In the genomic region with DNA sequence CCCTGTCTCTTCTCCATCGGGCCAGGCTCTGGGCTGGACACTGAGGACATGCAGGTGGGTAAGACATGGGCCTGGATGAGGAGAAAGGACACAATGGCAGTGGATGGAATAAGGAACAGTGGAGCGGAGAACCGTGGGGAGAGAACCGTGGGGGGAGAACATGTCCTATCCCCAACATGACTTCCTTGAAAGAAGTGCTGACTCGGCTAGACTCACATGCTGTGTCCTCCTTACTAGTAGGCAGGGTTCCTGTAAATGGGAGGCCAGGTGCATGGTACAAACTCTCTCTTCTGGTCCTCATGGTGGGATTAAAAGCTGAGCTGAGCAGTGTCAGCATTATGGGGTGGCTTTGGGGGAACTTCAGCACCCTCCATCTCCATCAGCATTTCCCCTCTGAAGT, we compare ENCODE assay signal across 32 cellular contexts.
"Had no signal": no experiment of that assay in that cellular context is flagged by ENCODE, and none has a peak within 500 bp of the region (broad histone marks: within the 10 kb centered on the region; RNA-seq: fewer than 3 reads in every experiment).

No MANE protein-coding gene starts in this region.

- H3K36me3 Mint-ChIP-seq: activated CD4-positive, alpha-beta memory T cell treated with anti-CD3 and anti-CD28 coated beads for 36 hours; activated CD8-positive, alpha-beta memory T cell treated with anti-CD3 and anti-CD28 coated beads, Interleukin-2, amount 10 ng/mL, durations not matched to agents 7 days and 5 days; activated naive CD4-positive, alpha-beta T cell treated with anti-CD3 and anti-CD28 coated beads, Interleukin-2, amount 50 U/mL, for 24 hours; activated naive CD8-positive, alpha-beta T cell treated with anti-CD3 and anti-CD28 coated beads for 36 hours had no signal

- FAIRE-seq: endometrium, endothelial cell of umbilical vein had no signal

- H3K9me3 ChIP-seq: adrenal gland, body of pancreas, colonic mucosa, esophagus squamous epithelium, gastroesophageal sphincter had no signal

- H3K4me1 ChIP-seq: adrenal gland, colonic mucosa, esophagus squamous epithelium, gastroesophageal sphincter, heart right ventricle had no signal

- H3K27ac Mint-ChIP-seq: activated CD4-positive, alpha-beta memory T cell treated with anti-CD3 and anti-CD28 coated beads for 36 hours; activated CD4-positive, alpha-beta T cell treated with anti-CD3 and anti-CD28 coated beads for 36 hours; activated CD4-positive, alpha-beta T cell treated with anti-CD3 and anti-CD28 coated beads, Interleukin-2, amount 10 ng/mL, durations not matched to agents 24 days and 14 days; activated CD8-positive, alpha-beta memory T cell treated with anti-CD3 and anti-CD28 coated beads, Interleukin-2, amount 10 ng/mL, durations not matched to agents 7 days and 5 days; activated CD8-positive, alpha-beta T cell treated with anti-CD3 and anti-CD28 coated beads, Interleukin-2, amount 10 ng/mL, durations not matched to agents 7 days and 5 days; activated naive CD4-positive, alpha-beta T cell treated with anti-CD3 and anti-CD28 coated beads, Interleukin-2, amount 50 U/mL, for 24 hours; activated naive CD8-positive, alpha-beta T cell treated with anti-CD3 and anti-CD28 coated beads for 36 hours; activated naive CD8-positive, alpha-beta T cell treated with anti-CD3 and anti-CD28 coated beads, Interleukin-2, amount 50 U/mL, for 24 hours; activated T-helper 1 cell treated with anti-CD3 and anti-CD28 coated beads, Interleukin-12 subunit alpha, Interleukin-12 subunit beta, Interleukin-2, Interleukin-4 antibody, amounts not matched to agents 30 ng/mL and 10 ng/mL and 1 ng/mL, durations not matched to agents 14 hours and 24 hours and 36 hours; activated T-helper 2 cell treated with anti-CD3 and anti-CD28 coated beads, Interferon-gamma antibody, Interleukin-2, Interleukin-4, amounts not matched to agents 10 μg/mL and 5 μg/mL and 100 μg/mL, durations not matched to agents 14 hours and 24 hours and 36 hours had no signal

- ATAC-seq: activated CD4-positive, alpha-beta T cell treated with anti-CD3 and anti-CD28 coated beads for 36 hours; activated CD8-positive, alpha-beta memory T cell treated with anti-CD3 and anti-CD28 coated beads, Interleukin-2, amount 10 ng/mL, durations not matched to agents 7 days and 5 days; activated CD8-positive, alpha-beta T cell treated with anti-CD3 and anti-CD28 coated beads, Interleukin-2, amount 10 ng/mL, durations not matched to agents 7 days and 5 days; activated naive CD8-positive, alpha-beta T cell treated with anti-CD3 and anti-CD28 coated beads, Interleukin-2, amount 50 U/mL, for 24 hours; body of pancreas; gastroesophageal sphincter; heart right ventricle had no signal

- H3K27me3 Mint-ChIP-seq: activated CD4-positive, alpha-beta T cell treated with anti-CD3 and anti-CD28 coated beads for 36 hours; activated naive CD8-positive, alpha-beta T cell treated with anti-CD3 and anti-CD28 coated beads, Interleukin-2, amount 50 U/mL, for 24 hours had no signal

- H3K4me1 Mint-ChIP-seq: activated CD8-positive, alpha-beta memory T cell treated with anti-CD3 and anti-CD28 coated beads, Interleukin-2, amount 10 ng/mL, durations not matched to agents 7 days and 5 days had no signal

- DNase-seq: activated CD4-positive, alpha-beta memory T cell treated with anti-CD3 and anti-CD28 coated beads for 36 hours; activated CD4-positive, alpha-beta T cell treated with anti-CD3 and anti-CD28 coated beads for 36 hours; activated CD4-positive, alpha-beta T cell treated with anti-CD3 and anti-CD28 coated beads, Interleukin-2, amount 10 ng/mL, durations not matched to agents 24 days and 14 days; activated CD4-positive, CD25-positive, alpha-beta regulatory T cell; activated CD4-positive, CD25-positive, alpha-beta regulatory T cell treated with anti-CD3 and anti-CD28 coated beads, Interleukin-2, amount 50 U/mL, for 72 hours; activated CD8-positive, alpha-beta memory T cell treated with anti-CD3 and anti-CD28 coated beads, Interleukin-2, amount 10 ng/mL, durations not matched to agents 7 days and 5 days; activated CD8-positive, alpha-beta memory T cell treated with anti-CD3 and anti-CD28 coated beads, Interleukin-2, amount 50 U/mL, for 4 hours; activated CD8-positive, alpha-beta T cell treated with anti-CD3 and anti-CD28 coated beads, Interleukin-2, amount 10 ng/mL, durations not matched to agents 7 days and 5 days; activated gamma-delta T cell treated with Interleukin-2 at 50 U/mL for 16 hours; activated naive CD4-positive, alpha-beta T cell treated with Interleukin-2 at 50 U/mL for 16 hours; activated naive CD8-positive, alpha-beta T cell treated with anti-CD3 and anti-CD28 coated beads for 36 hours; activated naive CD8-positive, alpha-beta T cell treated with anti-CD3 and anti-CD28 coated beads, Interleukin-2, amount 50 U/mL, for 24 hours; activated T-cell treated with anti-CD3 and anti-CD28 coated beads, Interleukin-2, amount 50 U/mL, for 1 hour; activated T-cell treated with anti-CD3 and anti-CD28 coated beads, Interleukin-2, amount 50 U/mL, for 48 hours; adrenal gland; amygdala; aorta; body of pancreas; caudate nucleus; colonic mucosa; effector CD8-positive, alpha-beta T cell; esophagus squamous epithelium; foreskin melanocyte; heart right ventricle; T-helper 2 cell had no signal

- H3K27ac ChIP-seq: adrenal gland, body of pancreas, colonic mucosa, epithelial cell of prostate, esophagus squamous epithelium, gastroesophageal sphincter, heart right ventricle had no signal

- H3K9me3 Mint-ChIP-seq: activated CD4-positive, alpha-beta memory T cell treated with anti-CD3 and anti-CD28 coated beads for 36 hours; activated CD4-positive, alpha-beta T cell treated with anti-CD3 and anti-CD28 coated beads, Interleukin-2, amount 10 ng/mL, durations not matched to agents 24 days and 14 days; activated naive CD4-positive, alpha-beta T cell treated with anti-CD3 and anti-CD28 coated beads, Interleukin-2, amount 50 U/mL, for 24 hours; activated naive CD8-positive, alpha-beta T cell treated with anti-CD3 and anti-CD28 coated beads for 36 hours; activated naive CD8-positive, alpha-beta T cell treated with anti-CD3 and anti-CD28 coated beads, Interleukin-2, amount 50 U/mL, for 24 hours; activated T-helper 1 cell treated with anti-CD3 and anti-CD28 coated beads, Interleukin-12 subunit alpha, Interleukin-12 subunit beta, Interleukin-2, Interleukin-4 antibody, amounts not matched to agents 30 ng/mL and 10 ng/mL and 1 ng/mL, durations not matched to agents 14 hours and 24 hours and 36 hours; activated T-helper 2 cell treated with anti-CD3 and anti-CD28 coated beads, Interferon-gamma antibody, Interleukin-2, Interleukin-4, amounts not matched to agents 10 μg/mL and 5 μg/mL and 100 μg/mL, durations not matched to agents 14 hours and 24 hours and 36 hours had no signal

- H3K4me3 ChIP-seq: adrenal gland, body of pancreas, colonic mucosa, esophagus squamous epithelium, gastroesophageal sphincter, heart right ventricle had no signal

- H3K27me3 ChIP-seq: adrenal gland, body of pancreas, colonic mucosa had no signal

- H3K4me3 Mint-ChIP-seq: activated CD4-positive, alpha-beta memory T cell treated with anti-CD3 and anti-CD28 coated beads for 36 hours; activated CD4-positive, alpha-beta T cell treated with anti-CD3 and anti-CD28 coated beads for 36 hours; activated CD4-positive, alpha-beta T cell treated with anti-CD3 and anti-CD28 coated beads, Interleukin-2, amount 10 ng/mL, durations not matched to agents 24 days and 14 days; activated CD8-positive, alpha-beta memory T cell treated with anti-CD3 and anti-CD28 coated beads, Interleukin-2, amount 10 ng/mL, durations not matched to agents 7 days and 5 days; activated CD8-positive, alpha-beta T cell treated with anti-CD3 and anti-CD28 coated beads, Interleukin-2, amount 10 ng/mL, durations not matched to agents 7 days and 5 days; activated naive CD4-positive, alpha-beta T cell treated with anti-CD3 and anti-CD28 coated beads, Interleukin-2, amount 50 U/mL, for 24 hours; activated naive CD8-positive, alpha-beta T cell treated with anti-CD3 and anti-CD28 coated beads for 36 hours; activated naive CD8-positive, alpha-beta T cell treated with anti-CD3 and anti-CD28 coated beads, Interleukin-2, amount 50 U/mL, for 24 hours; activated T-helper 1 cell treated with anti-CD3 and anti-CD28 coated beads, Interleukin-12 subunit alpha, Interleukin-12 subunit beta, Interleukin-2, Interleukin-4 antibody, amounts not matched to agents 30 ng/mL and 10 ng/mL and 1 ng/mL, durations not matched to agents 14 hours and 24 hours and 36 hours had no signal

- H3K36me3 ChIP-seq: adrenal gland, colonic mucosa, esophagus squamous epithelium, gastroesophageal sphincter, heart right ventricle had no signal
